8 cellular contexts compared by ENCODE assay signal in the genomic region with DNA sequence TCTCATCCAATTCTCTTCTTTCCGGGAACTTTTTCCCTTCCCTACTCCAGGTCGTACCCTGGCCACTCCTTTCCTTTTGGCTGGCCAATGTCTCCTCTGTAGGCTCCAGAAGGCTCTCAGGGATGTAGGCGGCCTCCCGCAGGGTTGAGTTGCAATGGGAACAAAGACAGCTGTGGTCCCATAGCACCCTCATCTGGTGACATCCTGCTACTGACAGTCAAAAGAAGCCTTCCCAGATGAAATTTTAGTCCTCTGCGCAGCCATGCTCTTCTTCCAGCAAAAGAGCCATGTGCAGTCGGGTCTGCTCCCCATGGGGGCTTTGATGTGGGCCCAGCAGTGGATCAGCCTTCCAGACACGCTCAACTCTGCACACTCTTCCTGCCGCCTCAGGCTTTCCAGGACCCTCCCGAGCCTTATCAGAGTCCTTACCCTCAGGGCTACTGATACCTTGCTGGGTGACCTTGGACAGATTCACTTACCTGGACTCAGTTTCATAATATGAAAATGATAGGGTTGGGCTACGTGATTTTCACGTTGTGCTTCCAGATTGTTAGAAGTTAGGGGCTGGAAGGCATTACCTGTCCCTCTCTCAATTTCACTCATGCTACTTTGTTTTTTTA. TPM values are rescaled to one million over a fixed set of nuclear protein-coding genes. Genes with fewer than 3 reads are reported as not detected.
DNase-seq lines count a peak whose midpoint lies in the region; ATAC-seq lines count a peak whose summit lies in the region.

No MANE protein-coding gene starts in this region.

- peak; percentile 42 for DNase-seq in DMS114 treated with DMSO at 0.1 percent for 48 hours (lab: John Stamatoyannopoulos, UW; ENCODE audit: unreplicated experiment)
- peak; percentile 54 for DNase-seq in HT1080 (ENCODE audit: low read depth)
- DNase-seq in RPMI7951 (ENCODE audit: low read depth): peak; percentile 52
- DNase-seq in astrocyte of the hippocampus (ENCODE audit: low read depth, low spot score): peak; percentile 83
- DNase-seq in islet precursor cell: peak; percentile 91
- peak; percentile 35 for DNase-seq in stimulated activated naive CD8-positive, alpha-beta T cell treated with anti-CD3 and anti-CD28 coated beads, Interleukin-15, Interleukin-2, amounts not matched to agents 100 U/mL and 50 U/mL, for 24 hours
- no peak for DNase-seq in GF-D8 (lab: John Stamatoyannopoulos, UW)

- ATAC-seq in stimulated activated naive CD8-positive, alpha-beta T cell treated with anti-CD3 and anti-CD28 coated beads, Interleukin-15, Interleukin-2, amounts not matched to agents 100 U/mL and 50 U/mL, for 24 hours: no peak
- no peak for ATAC-seq in GM19397 (IDR thresholded peaks at IDR 0.05; ENCODE audit: unreplicated experiment)

RNA-seq across cellular contexts. Expression of gene CELA1, which starts 5.5 kb away (rescaled TPM):
- total RNA-seq in HT1080 (2014; rRNA removed; shearing (Covaris generic)): not detected in 2 replicates
- polyA plus RNA-seq in HT1080 (2015; cell fraction: cytosol; rRNA removed): not detected in 2 replicates
- polyA plus RNA-seq in HT1080 (2015; cell fraction: nucleus; rRNA removed): not detected in 2 replicates
- total RNA-seq in RPMI7951 (2014; rRNA removed; shearing (Covaris generic)): 0.10 TPM in 1 of 2 replicates, not detected in the other

RNA-seq across cellular contexts. Expression of gene BIN2, which starts 28.0 kb away (rescaled TPM):
- 0.06 TPM in 1 of 2 replicates, not detected in the other for total RNA-seq in HT1080 (2014; rRNA removed; shearing (Covaris generic))
- polyA plus RNA-seq in HT1080 (2015; cell fraction: cytosol; rRNA removed): not detected in 2 replicates
- polyA plus RNA-seq in HT1080 (2015; cell fraction: nucleus; rRNA removed): not detected in 2 replicates
- not detected in 2 replicates for total RNA-seq in RPMI7951 (2014; rRNA removed; shearing (Covaris generic))

RNA-seq across cellular contexts. Expression of gene GALNT6, which starts 39.2 kb away (rescaled TPM):
- total RNA-seq in HT1080 (2014; rRNA removed; shearing (Covaris generic)): 58.9 and 60.2 TPM in 2 replicates
- polyA plus RNA-seq in HT1080 (2015; cell fraction: cytosol; rRNA removed): 30.8 and 32.6 TPM in 2 replicates
- 56.6 and 59.9 TPM in 2 replicates for polyA plus RNA-seq in HT1080 (2015; cell fraction: nucleus; rRNA removed)
- 18.5 and 31.3 TPM in 2 replicates for total RNA-seq in RPMI7951 (2014; rRNA removed; shearing (Covaris generic))
